In the genomic region with DNA sequence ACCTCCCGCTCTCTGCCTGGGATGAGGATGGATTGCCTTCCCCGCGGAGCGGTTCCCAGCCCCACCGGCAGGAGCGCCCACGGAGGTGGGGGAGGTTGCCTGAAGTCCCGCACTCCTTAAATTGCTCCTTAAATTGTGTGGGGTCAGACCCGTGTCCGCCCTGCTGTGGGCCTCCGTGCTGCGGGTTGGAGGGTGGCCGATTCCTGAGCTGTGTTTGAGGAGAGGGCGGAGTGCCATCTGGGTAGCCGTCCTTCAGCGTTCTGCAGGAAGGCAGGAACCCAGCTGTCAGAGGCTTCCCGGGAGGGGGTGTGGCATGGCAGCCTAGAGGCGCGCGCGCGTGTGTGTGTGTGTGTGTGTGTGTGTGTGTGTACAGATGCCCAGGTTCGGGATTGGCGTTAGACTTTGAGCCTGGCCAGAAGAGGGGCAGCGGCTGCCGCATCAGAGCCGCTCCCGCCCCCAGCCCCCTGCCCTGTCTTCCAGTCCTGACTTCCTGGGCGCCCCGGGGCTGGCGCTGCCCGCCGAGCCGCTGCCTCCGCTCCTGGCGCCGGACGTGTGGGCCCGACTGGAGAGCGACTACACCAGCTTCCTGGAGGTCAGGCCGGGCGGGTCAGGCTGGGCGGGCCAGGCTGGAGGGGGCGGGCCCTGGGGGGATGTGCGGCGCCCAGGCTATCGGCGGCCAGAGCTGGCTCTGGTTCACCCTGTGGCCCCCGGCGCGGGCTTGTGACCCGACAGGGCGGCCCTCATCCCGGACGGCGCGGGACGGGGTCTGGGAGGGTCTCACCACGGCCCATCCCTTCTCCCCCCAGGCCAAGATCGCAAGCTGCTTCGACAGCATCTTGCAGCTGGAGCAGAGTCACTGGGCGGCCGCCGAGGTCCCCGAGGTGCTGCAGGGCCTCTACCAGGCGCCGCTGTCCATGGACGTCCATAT, we compare ENCODE assay signal across 9 cellular contexts. TPM values are rescaled to one million over a fixed set of nuclear protein-coding genes. Genes with fewer than 3 reads are reported as not detected.
A peak's percentile ranks its signal among the peaks of the same experiment; 100 is the strongest.
DNase-seq lines count a peak whose midpoint lies in the region; ATAC-seq and TF ChIP-seq lines count a peak whose summit lies in the region.
"Had no signal": no experiment of that assay in that cellular context is flagged by ENCODE, and none has a peak within 500 bp of the region (broad histone marks: within the 10 kb centered on the region; RNA-seq: fewer than 3 reads in every experiment).

No MANE protein-coding gene starts in this region.

- H3K4me3 ChIP-seq in BLaER1 treated with 17β-estradiol and CSF1 and Interleukin-3, amounts not matched to agents 10 nM and 100 nM, result peak overlapping the region in 8 of 10 experiments; percentile 21 to 65 (median 42); a peak in 13 of 20 replicates
- H3K4me3 ChIP-seq in heart left ventricle (peak overlapping the region in 9 of 12 donors; percentile 15 to 43 (median 28)), testis (no peak overlapping the region)

- H3K27me3 ChIP-seq in BLaER1 treated with 17β-estradiol and CSF1 and Interleukin-3, amounts not matched to agents 10 nM and 100 nM, result peaks cover 40 to 51% (median 44%) of the 10 kb centered on the region in 11 experiments
- H3K27me3 ChIP-seq in heart left ventricle, result peaks cover 17 to 65% (median 44%) of the 10 kb centered on the region in 9 donors
- no peaks in the 10 kb centered on the region for H3K27me3 ChIP-seq in testis

- no peaks in the 10 kb centered on the region for H3K36me3 ChIP-seq in BLaER1 treated with 17β-estradiol and CSF1 and Interleukin-3, amounts not matched to agents 10 nM and 100 nM
- H3K36me3 ChIP-seq in heart left ventricle (no peaks in the 10 kb centered on the region), testis (ENCODE audit: low read depth, missing control alignments) (no peaks in the 10 kb centered on the region)

- DNase-seq in KBM-7 (peak; percentile 53), SW 1271 (lab: John Stamatoyannopoulos, UW) (peak; percentile 46 to 84), heart left ventricle (peak in 2 of 5 donors; percentile 68 to 77), type B pancreatic cell (ENCODE audit: extremely low spot score, unreplicated experiment) (no peak), GOT3 (lab: John Stamatoyannopoulos, UW) (no peak), testis (no peak), AML-193 (lab: John Stamatoyannopoulos, UW) (no peak)

- no peak overlapping the region for H3K27ac Mint-ChIP-seq in type B pancreatic cell

- WGBS in heart left ventricle, 4 donors, result 6 to 9% (median 8%) methylated on average over 46 to 68 of the region's 68 CpGs
- 10 to 21% methylated on average over 16 to 67 of the region's 68 CpGs for WGBS in testis, 2 donors

- H4K20me1 ChIP-seq in BLaER1 treated with 17β-estradiol and CSF1 and Interleukin-3, amounts not matched to agents 10 nM and 100 nM, result peaks cover 0 to 52% (median 0%) of the 10 kb centered on the region in 11 experiments; a peak in 10 of 22 replicates

- no peaks in the 10 kb centered on the region for H3K9me3 ChIP-seq in BLaER1 treated with 17β-estradiol and CSF1 and Interleukin-3, amounts not matched to agents 10 nM and 100 nM (replicated peaks in 1 of 11)
- no peaks in the 10 kb centered on the region for H3K9me3 ChIP-seq in heart left ventricle
- no peaks in the 10 kb centered on the region for H3K9me3 ChIP-seq in testis

- H3K9ac ChIP-seq in BLaER1 treated with 17β-estradiol and CSF1 and Interleukin-3, amounts not matched to agents 10 nM and 100 nM, result peak overlapping the region in 1 of 11 experiments; percentile 52; a peak in 2 of 22 replicates

- in situ Hi-C loops in KBM-7 (cut with MboI; ENCODE audit: low pct_unique_long_range_greater_than_20kb, low sequenced_read_pairs), result no loop called here

- TF ChIP-seq POLR2A in heart left ventricle (IDR thresholded peaks at IDR 0.05), result no peak
- no peak for TF ChIP-seq POLR2A in testis (IDR thresholded peaks at IDR 0.05)

- H3K4me1 ChIP-seq in BLaER1 treated with 17β-estradiol and CSF1 and Interleukin-3, amounts not matched to agents 10 nM and 100 nM, result peaks cover 30 to 75% (median 59%) of the 10 kb centered on the region in 10 experiments
- peaks cover 0 to 36% (median 22%) of the 10 kb centered on the region in 12 donors for H3K4me1 ChIP-seq in heart left ventricle
- H3K4me1 ChIP-seq in testis, result peaks cover 25% of the 10 kb centered on the region

- TF ChIP-seq CTCF in heart left ventricle (IDR thresholded peaks at IDR 0.05), result peak in 3 of 12 donors; percentile 10 to 17 (median 11)
- TF ChIP-seq CTCF in type B pancreatic cell (conservative IDR thresholded peaks at IDR 0.05), result peak; percentile 42
- TF ChIP-seq CTCF in testis (IDR thresholded peaks at IDR 0.05), result no peak

- peaks cover 13% of the 10 kb centered on the region for H3K4me1 Mint-ChIP-seq in type B pancreatic cell (ENCODE audit: unreplicated experiment)

- H3K27me3 Mint-ChIP-seq in type B pancreatic cell, result peaks cover 9% of the 10 kb centered on the region

- ATAC-seq in heart left ventricle, result peak in 3 of 4 donors; percentile 43 to 68 (median 58)

- intact Hi-C loops in heart left ventricle (cut with DNase I), result loop anchor here in 9 of 10 donors (2.0 to 10.0 kb wide), 5 partner anchors 37 to 189 kb away; no protein-coding TSS in a partner anchor
- intact Hi-C loops in testis (cut with DNase I; ENCODE audit: low total_unique reads), result loop anchor here (10.0 kb wide), 2 partner anchors 81 to 191 kb away; no protein-coding TSS in a partner anchor

- H3K4me2 ChIP-seq in BLaER1 treated with 17β-estradiol and CSF1 and Interleukin-3, amounts not matched to agents 10 nM and 100 nM, result peak overlapping the region; percentile 59 to 87 (median 71)

- peak overlapping the region; percentile 28 for H3K4me3 Mint-ChIP-seq in type B pancreatic cell

- H3K9me3 Mint-ChIP-seq in type B pancreatic cell, result no peaks in the 10 kb centered on the region

- H3K36me3 Mint-ChIP-seq in type B pancreatic cell, result no peaks in the 10 kb centered on the region

- no peak overlapping the region for H3K27ac ChIP-seq in BLaER1 treated with 17β-estradiol and CSF1 and Interleukin-3, amounts not matched to agents 10 nM and 100 nM
- H3K27ac ChIP-seq in heart left ventricle, result no peak overlapping the region
- H3K27ac ChIP-seq in testis, result no peak overlapping the region
- H3K27ac ChIP-seq: HL-60 had no signal

RNA-seq across cellular contexts. Expression of a gene that starts 9.2 kb away (rescaled TPM):
- total RNA-seq in heart left ventricle, result 1 to 10 TPM in 1 of 9 donors, under 1 TPM in 3, not detected in 5; 0.21 to 3.2 (median 0.48) TPM
- under 1 TPM; 0.37 to 0.53 TPM for polyA plus RNA-seq in heart left ventricle
- 4.0 and 4.1 TPM in 2 replicates for total RNA-seq in type B pancreatic cell (ENCODE audit: low replicate concordance)
- total RNA-seq in testis, result 1 to 10 TPM; 1.0 to 2.4 TPM
- 2.4 TPM for polyA plus RNA-seq in testis (ENCODE audit: insufficient read depth, low read depth, low replicate concordance)

RNA-seq across cellular contexts. Expression of a gene that starts 19.5 kb away (rescaled TPM):
- total RNA-seq in heart left ventricle (100 to 1,000 TPM in 2 of 9 donors, 10 to 100 TPM in 7; 22.0 to 253 (median 33.5) TPM), type B pancreatic cell (ENCODE audit: low replicate concordance) (21.5 and 28.5 TPM in 2 replicates), testis (10 to 100 TPM; 44.9 to 51.8 TPM)
- polyA plus RNA-seq in heart left ventricle (10 to 100 TPM; 23.8 to 53.6 TPM), testis (ENCODE audit: insufficient read depth, low read depth, low replicate concordance) (92.8 TPM)

RNA-seq across cellular contexts. Expression of a gene that starts 19.7 kb away (rescaled TPM):
- total RNA-seq in heart left ventricle (not detected), type B pancreatic cell (ENCODE audit: low replicate concordance) (not detected in 2 replicates), testis (1 to 10 TPM; 1.9 to 5.6 TPM)
- polyA plus RNA-seq in heart left ventricle (under 1 TPM in 1 of 2 donors, not detected in 1; 0.19 TPM), testis (ENCODE audit: insufficient read depth, low read depth, low replicate concordance) (3.9 TPM)

RNA-seq across cellular contexts. Expression of a gene that starts 46.4 kb away (rescaled TPM):
- 100 to 1,000 TPM in 1 of 9 donors, 10 to 100 TPM in 8; 58.9 to 124 (median 68.9) TPM for total RNA-seq in heart left ventricle
- 10 to 100 TPM; 31.1 to 72.4 TPM for polyA plus RNA-seq in heart left ventricle
- 83.6 and 88.6 TPM in 2 replicates for total RNA-seq in type B pancreatic cell (ENCODE audit: low replicate concordance)
- 100 to 1,000 TPM; 201 to 216 TPM for total RNA-seq in testis
- 90.3 TPM for polyA plus RNA-seq in testis (ENCODE audit: insufficient read depth, low read depth, low replicate concordance)

Comparison
In these comparisons a context has a peak if more than half of its experiments do, and no peak if none do; other contexts are left out.
1. H3K4me3 ChIP-seq: peak in BLaER1 treated with 17β-estradiol and CSF1 and Interleukin-3, amounts not matched to agents 10 nM and 100 nM (8 of 10) and heart left ventricle (9 of 12); none in testis (0 of 2).
2. DNase-seq: peak in KBM-7 (single experiment) and SW 1271 (2 of 2); none in type B pancreatic cell (single experiment), GOT3 (single experiment), testis (single experiment) and AML-193 (0 of 2).